In genomic region chr5:138032028-138032571, GRCh38 we compare ENCODE assay signal across 8 cellular contexts. TPM values are rescaled to one million over a fixed set of nuclear protein-coding genes. Genes with fewer than 3 reads are reported as not detected.
DNase-seq lines count a peak whose midpoint lies in the region; ATAC-seq and TF ChIP-seq lines count a peak whose summit lies in the region.

No MANE protein-coding gene starts in this region.

- H3K27ac ChIP-seq in gastroesophageal sphincter (peak overlapping the region; percentile 92 to 100 (median 99)), osteoblast (ENCODE audit: low read depth, low read length) (peak overlapping the region; percentile 94)

- TF ChIP-seq CTCF in gastroesophageal sphincter (IDR thresholded peaks at IDR 0.05): peak in 1 of 4 experiments; percentile 9
- peak; percentile 8 for TF ChIP-seq CTCF in osteoblast (IDR thresholded peaks at IDR 0.05; ENCODE audit: extremely low read depth, low read depth, low read length)

- H2AFZ ChIP-seq in osteoblast (ENCODE audit: low read length): peak overlapping the region; percentile 80

- DNase-seq in activated CD4-positive, CD25-positive, alpha-beta regulatory T cell treated with anti-CD3 and anti-CD28 coated beads, Interleukin-2, amount 50 U/mL, for 72 hours: no peak
- DNase-seq in HCEC 1CT: peak; percentile 63
- DNase-seq in M059J (ENCODE audit: low read depth): peak; percentile 71
- DNase-seq in activated T-helper 1 cell treated with anti-CD3 and anti-CD28 coated beads, Interleukin-12 subunit alpha, Interleukin-12 subunit beta, Interleukin-2, Interleukin-4 antibody, amounts not matched to agents 30 ng/mL and 10 ng/mL and 1 ng/mL, durations not matched to agents 14 hours and 24 hours and 36 hours (ENCODE audit: low spot score): peak; percentile 37
- peak; percentile 90 for DNase-seq in osteoblast (ENCODE audit: insufficient read length, low spot score, missing footprints)
- no peak for DNase-seq in NCI-H1417 treated with DMSO at 0.1 percent for 48 hours (lab: John Stamatoyannopoulos, UW)

- H3K4me3 Mint-ChIP-seq in activated T-helper 1 cell treated with anti-CD3 and anti-CD28 coated beads, Interleukin-12 subunit alpha, Interleukin-12 subunit beta, Interleukin-2, Interleukin-4 antibody, amounts not matched to agents 30 ng/mL and 10 ng/mL and 1 ng/mL, durations not matched to agents 14 hours and 24 hours and 36 hours: peak overlapping the region; percentile 99

- ATAC-seq in activated CD4-positive, CD25-positive, alpha-beta regulatory T cell treated with anti-CD3 and anti-CD28 coated beads, Interleukin-2, amount 50 U/mL, for 24 hours: peak; percentile 30 to 31
- peak; percentile 18 for ATAC-seq in gastroesophageal sphincter

- no peaks in the 10 kb centered on the region for H3K27me3 Mint-ChIP-seq in activated T-helper 1 cell treated with anti-CD3 and anti-CD28 coated beads, Interleukin-12 subunit alpha, Interleukin-12 subunit beta, Interleukin-2, Interleukin-4 antibody, amounts not matched to agents 30 ng/mL and 10 ng/mL and 1 ng/mL, durations not matched to agents 14 hours and 24 hours and 36 hours (ENCODE audit: insufficient read depth)

- no peaks in the 10 kb centered on the region for H3K9me3 Mint-ChIP-seq in activated T-helper 1 cell treated with anti-CD3 and anti-CD28 coated beads, Interleukin-12 subunit alpha, Interleukin-12 subunit beta, Interleukin-2, Interleukin-4 antibody, amounts not matched to agents 30 ng/mL and 10 ng/mL and 1 ng/mL, durations not matched to agents 14 hours and 24 hours and 36 hours

- H3K4me1 ChIP-seq in gastroesophageal sphincter (peaks cover 3 to 68% (median 27%) of the 10 kb centered on the region in 3 donors), osteoblast (ENCODE audit: insufficient read depth, low read length) (peaks cover 24% of the 10 kb centered on the region)

- peaks cover 5% of the 10 kb centered on the region for H3K36me3 Mint-ChIP-seq in activated T-helper 1 cell treated with anti-CD3 and anti-CD28 coated beads, Interleukin-12 subunit alpha, Interleukin-12 subunit beta, Interleukin-2, Interleukin-4 antibody, amounts not matched to agents 30 ng/mL and 10 ng/mL and 1 ng/mL, durations not matched to agents 14 hours and 24 hours and 36 hours (ENCODE audit: low read depth)

- H3K4me3 ChIP-seq in gastroesophageal sphincter: peak overlapping the region; percentile 75 to 96
- H3K4me3 ChIP-seq in osteoblast (ENCODE audit: insufficient read depth, low read length): peak overlapping the region; percentile 98

- H4K20me1 ChIP-seq in osteoblast (ENCODE audit: insufficient read depth, low read length): peaks cover 40% of the 10 kb centered on the region

- TF ChIP-seq EP300 in gastroesophageal sphincter (IDR thresholded peaks at IDR 0.05): no peak

- TF ChIP-seq POLR2A in gastroesophageal sphincter (IDR thresholded peaks at IDR 0.05): no peak

- H3K9me3 ChIP-seq in gastroesophageal sphincter (no peaks in the 10 kb centered on the region), osteoblast (ENCODE audit: low read depth, low read length) (no peaks in the 10 kb centered on the region)

- peak overlapping the region; percentile 97 for H3K27ac Mint-ChIP-seq in activated T-helper 1 cell treated with anti-CD3 and anti-CD28 coated beads, Interleukin-12 subunit alpha, Interleukin-12 subunit beta, Interleukin-2, Interleukin-4 antibody, amounts not matched to agents 30 ng/mL and 10 ng/mL and 1 ng/mL, durations not matched to agents 14 hours and 24 hours and 36 hours

- WGBS in gastroesophageal sphincter (ENCODE audit: low coverage in 1 of 2), 2 donors: 0 to 7% methylated on average over 9 to 17 of the region's 24 CpGs

- H3K36me3 ChIP-seq in gastroesophageal sphincter: no peaks in the 10 kb centered on the region
- H3K36me3 ChIP-seq in osteoblast (ENCODE audit: insufficient read depth, low read length): no peaks in the 10 kb centered on the region

- intact Hi-C loops in activated T-helper 1 cell treated with anti-CD3 and anti-CD28 coated beads, Interleukin-12 subunit alpha, Interleukin-12 subunit beta, Interleukin-2, Interleukin-4 antibody, amounts not matched to agents 30 ng/mL and 10 ng/mL and 1 ng/mL, durations not matched to agents 14 hours and 24 hours and 36 hours (cut with micrococcal nuclease): loop anchor here (1.0 to 5.0 kb wide), 5 partner anchors 35 to 433 kb away; partner anchors contain the start of genes EGR1, FAM53C, KDM3B and PKD2L2

- peak overlapping the region; percentile 94 for H3K4me2 ChIP-seq in osteoblast (ENCODE audit: insufficient read depth, low read length)

- H3K27me3 ChIP-seq in gastroesophageal sphincter (no peaks in the 10 kb centered on the region), osteoblast (ENCODE audit: insufficient read depth, low read length) (no peaks in the 10 kb centered on the region)

- H3K79me2 ChIP-seq in osteoblast (ENCODE audit: insufficient read depth, low read length): peaks cover 57% of the 10 kb centered on the region

- peaks cover 57% of the 10 kb centered on the region for H3K4me1 Mint-ChIP-seq in activated T-helper 1 cell treated with anti-CD3 and anti-CD28 coated beads, Interleukin-12 subunit alpha, Interleukin-12 subunit beta, Interleukin-2, Interleukin-4 antibody, amounts not matched to agents 30 ng/mL and 10 ng/mL and 1 ng/mL, durations not matched to agents 14 hours and 24 hours and 36 hours (ENCODE audit: low read depth)

RNA-seq across cellular contexts. Expression of gene FAM13B, which starts 0.8 kb away (rescaled TPM):
- total RNA-seq in M059J (2014; rRNA removed; shearing (Covaris generic)): 9.0 and 13.0 TPM in 2 replicates
- total RNA-seq in activated T-helper 1 cell treated with anti-CD3 and anti-CD28 coated beads, Interleukin-12 subunit alpha, Interleukin-12 subunit beta, Interleukin-2, Interleukin-4 antibody, amounts not matched to agents 30 ng/mL and 10 ng/mL and 1 ng/mL, durations not matched to agents 14 hours and 24 hours and 36 hours: 17.2 and 22.3 TPM in 2 replicates
- 100 to 1,000 TPM in 1 of 4 donors, 10 to 100 TPM in 3; 44.1 to 102 (median 76.6) TPM for total RNA-seq in gastroesophageal sphincter
- total RNA-seq in osteoblast: 55.7 and 59.7 TPM in 2 replicates

RNA-seq across cellular contexts. Expression of gene WNT8A, which starts 51.7 kb away (rescaled TPM):
- total RNA-seq in M059J (2014; rRNA removed; shearing (Covaris generic)): 0.12 and 0.54 TPM in 2 replicates
- total RNA-seq in activated T-helper 1 cell treated with anti-CD3 and anti-CD28 coated beads, Interleukin-12 subunit alpha, Interleukin-12 subunit beta, Interleukin-2, Interleukin-4 antibody, amounts not matched to agents 30 ng/mL and 10 ng/mL and 1 ng/mL, durations not matched to agents 14 hours and 24 hours and 36 hours: not detected in 2 replicates
- total RNA-seq in gastroesophageal sphincter: not detected
- total RNA-seq in osteoblast: not detected in 2 replicates

Comparison
In these comparisons a context has a peak if more than half of its experiments do, and no peak if none do; other contexts are left out.
1. DNase-seq: peak in HCEC 1CT (single experiment), M059J (single experiment), activated T-helper 1 cell treated with anti-CD3 and anti-CD28 coated beads, Interleukin-12 subunit alpha, Interleukin-12 subunit beta, Interleukin-2, Interleukin-4 antibody, amounts not matched to agents 30 ng/mL and 10 ng/mL and 1 ng/mL, durations not matched to agents 14 hours and 24 hours and 36 hours (single experiment) and osteoblast (single experiment); none in activated CD4-positive, CD25-positive, alpha-beta regulatory T cell treated with anti-CD3 and anti-CD28 coated beads, Interleukin-2, amount 50 U/mL, for 72 hours (single experiment) and NCI-H1417 treated with DMSO at 0.1 percent for 48 hours (single experiment).